ENCODE assay signal across 11 cellular contexts in genomic region chr17:42131971-42132370, GRCh38. TPM values are rescaled to one million over a fixed set of nuclear protein-coding genes. Genes with fewer than 3 reads are reported as not detected.
DNase-seq lines count a peak whose midpoint lies in the region; ATAC-seq and TF ChIP-seq lines count a peak whose summit lies in the region.
"Had no signal": no experiment of that assay in that cellular context is flagged by ENCODE, and none has a peak within 500 bp of the region (broad histone marks: within the 10 kb centered on the region; RNA-seq: fewer than 3 reads in every experiment).

No MANE protein-coding gene starts in this region.

- peaks cover 48% of the 10 kb centered on the region for H3K4me1 ChIP-seq in CD8-positive, alpha-beta memory T cell (ENCODE audit: insufficient read depth, low read length)
- H3K4me1 ChIP-seq in psoas muscle (peaks cover 72% of the 10 kb centered on the region), prostate gland (replicated peaks) (peaks cover 25% of the 10 kb centered on the region)

- no peaks in the 10 kb centered on the region for H3K27me3 Mint-ChIP-seq in CD8-positive, alpha-beta memory T cell
- no peaks in the 10 kb centered on the region for H3K27me3 Mint-ChIP-seq in mesothelial cell of epicardium (ENCODE audit: low read depth)

- intact Hi-C loops in dorsolateral prefrontal cortex (cut with DNase I): no loop called here
- intact Hi-C loops in psoas muscle (cut with DNase I): loop anchor here in 1 of 2 donors (10.0 kb wide), 1 partner anchor 143 kb away; the partner anchor contains the start of gene STAT5B
- intact Hi-C loops in prostate gland (cut with DNase I): no loop called here

- CTCF ChIA-PET in CD8-positive, alpha-beta memory T cell (lab: Charles Lee): interaction anchor here (0.9 to 1.6 kb wide), 2 partner anchors 14 to 275 kb away, joined by 3 to 4 read pairs; no protein-coding TSS in a partner anchor

- H3K9me3 Mint-ChIP-seq in CD8-positive, alpha-beta memory T cell: no peaks in the 10 kb centered on the region
- no peaks in the 10 kb centered on the region for H3K9me3 Mint-ChIP-seq in mesothelial cell of epicardium

- peak overlapping the region in 6 of 8 donors; percentile 26 to 92 (median 74) for H3K27ac Mint-ChIP-seq in CD8-positive, alpha-beta memory T cell
- no peak overlapping the region for H3K27ac Mint-ChIP-seq in mesothelial cell of epicardium

- ATAC-seq in psoas muscle: no peak
- ATAC-seq: SK-N-SH treated with all-trans-retinoic acid at 6 μM for 48 hours had no signal

- TF ChIP-seq CTCF in dorsolateral prefrontal cortex (IDR thresholded peaks at IDR 0.05 in 54 of 56, conservative IDR thresholded peaks at IDR 0.05 in 2 of 56; ENCODE audit: low read depth in 1 of 56, partially characterized antibody in 56 of 56) (no peak), psoas muscle (IDR thresholded peaks at IDR 0.05) (no peak), prostate gland (IDR thresholded peaks at IDR 0.05) (no peak), mesothelial cell of epicardium (IDR thresholded peaks at IDR 0.05; ENCODE audit: unreplicated experiment) (no peak)

- no peak overlapping the region for H3K4me3 Mint-ChIP-seq in CD8-positive, alpha-beta memory T cell
- no peak overlapping the region for H3K4me3 Mint-ChIP-seq in mesothelial cell of epicardium

- no peak overlapping the region for H3K4me3 ChIP-seq in CD8-positive, alpha-beta memory T cell (ENCODE audit: low read length)
- H3K4me3 ChIP-seq in dorsolateral prefrontal cortex: peak overlapping the region in 2 of 59 donors; percentile 6 to 10
- no peak overlapping the region for H3K4me3 ChIP-seq in psoas muscle
- no peak overlapping the region for H3K4me3 ChIP-seq in prostate gland

- H3K36me3 ChIP-seq in CD8-positive, alpha-beta memory T cell (ENCODE audit: insufficient read depth, low read length): peaks cover 45% of the 10 kb centered on the region
- peaks cover 4 to 50% of the 10 kb centered on the region in 2 donors for H3K36me3 ChIP-seq in psoas muscle (ENCODE audit: insufficient read depth in 1 of 2, low read depth in 1 of 2)
- peaks cover 0 to 22% of the 10 kb centered on the region in 2 donors for H3K36me3 ChIP-seq in prostate gland

- H3K27ac ChIP-seq in CD8-positive, alpha-beta memory T cell (ENCODE audit: low read depth, low read length): no peak overlapping the region
- H3K27ac ChIP-seq in dorsolateral prefrontal cortex (peak overlapping the region in 56 of 59 donors; percentile 48 to 89 (median 78)), psoas muscle (peak overlapping the region; percentile 59), prostate gland (peak overlapping the region in 1 of 2 donors; percentile 24)

- H3K4me1 Mint-ChIP-seq in CD8-positive, alpha-beta memory T cell: peaks cover 35 to 57% (median 54%) of the 10 kb centered on the region in 3 donors
- peaks cover 17% of the 10 kb centered on the region for H3K4me1 Mint-ChIP-seq in mesothelial cell of epicardium

- no peaks in the 10 kb centered on the region for H3K9me3 ChIP-seq in CD8-positive, alpha-beta memory T cell (ENCODE audit: low read length)
- H3K9me3 ChIP-seq in psoas muscle (no peaks in the 10 kb centered on the region), prostate gland (no peaks in the 10 kb centered on the region)

- POLR2A ChIA-PET in CD8-positive, alpha-beta memory T cell (lab: Charles Lee): no interaction called here

- no peak for TF ChIP-seq POLR2A in prostate gland (IDR thresholded peaks at IDR 0.05)

- no peak for DNase-seq in CD8-positive, alpha-beta memory T cell
- DNase-seq in MV-4-11 (lab: John Stamatoyannopoulos, UW) (peak; percentile 32), dorsolateral prefrontal cortex (no peak), psoas muscle (no peak), globus pallidus (ENCODE audit: low spot score) (no peak), NCI-H1694 treated with DMSO at 0.1 percent for 48 hours (lab: John Stamatoyannopoulos, UW) (no peak), prostate gland (ENCODE audit: low spot score) (no peak), mesothelial cell of epicardium (ENCODE audit: low spot score in 2 of 2, unreplicated experiment in 2 of 2) (no peak)
- DNase-seq: DMS53, NCI-H1930 had no signal

- no peaks in the 10 kb centered on the region for H3K27me3 ChIP-seq in CD8-positive, alpha-beta memory T cell (ENCODE audit: insufficient read depth, low read length, poor library complexity, severe bottlenecking)
- no peaks in the 10 kb centered on the region for H3K27me3 ChIP-seq in dorsolateral prefrontal cortex
- no peaks in the 10 kb centered on the region for H3K27me3 ChIP-seq in psoas muscle (ENCODE audit: insufficient read depth in 3 of 3, low read length in 2 of 3)
- H3K27me3 ChIP-seq in prostate gland (replicated peaks; ENCODE audit: insufficient read depth): no peaks in the 10 kb centered on the region

- peaks cover 3 to 80% (median 5%) of the 10 kb centered on the region in 3 donors for H3K36me3 Mint-ChIP-seq in CD8-positive, alpha-beta memory T cell
- peaks cover 15% of the 10 kb centered on the region for H3K36me3 Mint-ChIP-seq in mesothelial cell of epicardium

- 50 to 55% (median 52%) methylated on average over 3 of the region's 3 CpGs for WGBS in psoas muscle, 3 donors
- 44% methylated on average over 3 of the region's 3 CpGs for WGBS in prostate gland

RNA-seq across cellular contexts. Expression of gene HSPB9, which starts 9.4 kb away (rescaled TPM):
- total RNA-seq in CD8-positive, alpha-beta memory T cell: under 1 TPM; 0.11 to 0.15 TPM
- not detected for polyA plus RNA-seq in CD8-positive, alpha-beta memory T cell
- total RNA-seq in dorsolateral prefrontal cortex: 1 to 10 TPM in 8 of 120 experiments, under 1 TPM in 61, not detected in 51; 0.14 to 1.6 (median 0.43) TPM
- under 1 TPM in 1 of 4 donors, not detected in 3; 0.43 TPM for total RNA-seq in psoas muscle
- polyA plus RNA-seq in psoas muscle: under 1 TPM in 2 of 3 donors, not detected in 1; 0.03 to 0.53 TPM
- total RNA-seq in prostate gland: 1 to 10 TPM in 1 of 2 donors, under 1 TPM in 1; 0.18 to 1.2 TPM
- 0.18 TPM in 1 of 3 replicates, not detected in the others for total RNA-seq in mesothelial cell of epicardium

RNA-seq across cellular contexts. Expression of gene KAT2A, which starts 10.8 kb away (rescaled TPM):
- 10 to 100 TPM; 52.5 to 53.3 TPM for total RNA-seq in CD8-positive, alpha-beta memory T cell
- polyA plus RNA-seq in CD8-positive, alpha-beta memory T cell: 8.5 TPM
- 100 to 1,000 TPM in 58 of 120 experiments, 10 to 100 TPM in 62; 65.5 to 174 (median 99.8) TPM for total RNA-seq in dorsolateral prefrontal cortex
- 10 to 100 TPM; 12.3 to 35.3 (median 20.0) TPM for total RNA-seq in psoas muscle
- 10 to 100 TPM; 20.9 to 23.5 (median 21.2) TPM for polyA plus RNA-seq in psoas muscle
- 10 to 100 TPM; 32.9 to 90.1 TPM for total RNA-seq in prostate gland
- 86.2 to 87.5 TPM (median 86.4 TPM) in 3 replicates for total RNA-seq in mesothelial cell of epicardium

RNA-seq across cellular contexts. Expression of gene DHX58, which starts 19.5 kb away (rescaled TPM):
- total RNA-seq in CD8-positive, alpha-beta memory T cell: 1 to 10 TPM; 8.1 to 9.7 TPM
- 10.7 TPM for polyA plus RNA-seq in CD8-positive, alpha-beta memory T cell
- total RNA-seq in dorsolateral prefrontal cortex (10 to 100 TPM in 119 of 120 experiments, 1 to 10 TPM in 1; 9.3 to 46.1 (median 17.9) TPM), psoas muscle (1 to 10 TPM; 2.0 to 4.2 (median 3.1) TPM), prostate gland (10 to 100 TPM; 26.7 to 38.6 TPM), mesothelial cell of epicardium (10.5 to 11.6 TPM (median 11.3 TPM) in 3 replicates)
- 1 to 10 TPM; 1.3 to 2.8 (median 2.0) TPM for polyA plus RNA-seq in psoas muscle

RNA-seq across cellular contexts. Expression of gene RAB5C, which starts 22.8 kb away (rescaled TPM):
- total RNA-seq in CD8-positive, alpha-beta memory T cell: 10 to 100 TPM; 61.3 to 64.3 TPM
- polyA plus RNA-seq in CD8-positive, alpha-beta memory T cell: 86.0 TPM
- total RNA-seq in dorsolateral prefrontal cortex (100 to 1,000 TPM in 66 of 120 experiments, 10 to 100 TPM in 54; 64.5 to 128 (median 101) TPM), psoas muscle (10 to 100 TPM; 27.3 to 43.2 (median 38.7) TPM), prostate gland (100 to 1,000 TPM; 124 to 146 TPM), mesothelial cell of epicardium (71.2 to 78.2 TPM (median 73.2 TPM) in 3 replicates)
- 10 to 100 TPM; 41.5 to 70.9 (median 60.0) TPM for polyA plus RNA-seq in psoas muscle

RNA-seq across cellular contexts. Expression of gene ZNF385C, which starts 33.7 kb away (rescaled TPM):
- total RNA-seq in CD8-positive, alpha-beta memory T cell: not detected
- polyA plus RNA-seq in CD8-positive, alpha-beta memory T cell: not detected
- 1 to 10 TPM in 106 of 120 experiments, under 1 TPM in 14; 0.33 to 4.9 (median 1.8) TPM for total RNA-seq in dorsolateral prefrontal cortex
- 1 to 10 TPM in 3 of 4 donors, under 1 TPM in 1; 0.50 to 9.2 (median 1.1) TPM for total RNA-seq in psoas muscle
- under 1 TPM; 0.22 to 0.36 (median 0.32) TPM for polyA plus RNA-seq in psoas muscle
- 10 to 100 TPM in 1 of 2 donors, 1 to 10 TPM in 1; 2.3 to 11.8 TPM for total RNA-seq in prostate gland
- 2.2 to 2.9 TPM (median 2.5 TPM) in 3 replicates for total RNA-seq in mesothelial cell of epicardium
